ENCODE assay signal across 18 cellular contexts in the genomic region with DNA sequence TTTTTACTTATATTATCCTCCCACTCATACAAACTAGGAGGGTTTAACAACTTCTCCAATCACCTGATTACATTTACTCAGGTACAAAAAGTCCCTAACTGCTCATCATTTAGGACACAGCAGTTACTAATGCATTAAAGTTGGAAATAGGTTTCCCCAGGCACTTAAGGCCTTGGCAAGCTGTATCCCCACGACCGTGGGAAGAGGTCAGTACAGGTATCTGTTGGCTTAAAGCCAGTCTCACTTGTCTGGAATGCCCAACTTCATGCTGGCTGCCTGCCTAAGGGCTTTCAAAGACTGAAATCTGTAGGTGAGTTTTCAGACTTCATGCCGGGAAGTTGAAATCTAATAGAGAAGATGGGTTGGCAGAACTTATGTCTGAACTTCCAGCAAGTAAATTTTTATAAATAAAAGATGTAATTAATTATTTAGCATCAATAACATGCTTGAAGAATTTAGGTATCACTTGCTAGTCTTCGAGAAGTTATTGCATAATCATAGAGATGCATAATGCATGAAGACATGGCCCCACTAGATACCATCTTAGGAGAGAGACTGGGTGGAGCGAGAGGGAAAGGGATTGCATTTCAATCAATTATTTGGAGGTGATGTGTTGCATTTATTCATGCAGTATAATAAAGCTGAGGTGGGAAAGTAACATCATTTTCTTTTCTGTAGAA. TPM values are rescaled to one million over a fixed set of nuclear protein-coding genes. Genes with fewer than 3 reads are reported as not detected.
DNase-seq lines count a peak whose midpoint lies in the region; ATAC-seq and TF ChIP-seq lines count a peak whose summit lies in the region.
"Had no signal": no experiment of that assay in that cellular context is flagged by ENCODE, and none has a peak within 500 bp of the region (broad histone marks: within the 10 kb centered on the region; RNA-seq: fewer than 3 reads in every experiment).

No MANE protein-coding gene starts in this region.

- H3F3A ChIP-seq in PC-3 (ENCODE audit: low read length, unreplicated experiment) = no peaks in the 10 kb centered on the region

- intact Hi-C loops in PC-3 (cut with micrococcal nuclease) = no loop called here
- intact Hi-C loops in testis (cut with DNase I; ENCODE audit: low total_unique reads) = loop anchor here (10.0 kb wide), 1 partner anchor 280 kb away; no protein-coding TSS in a partner anchor

- no peaks in the 10 kb centered on the region for H4K20me1 ChIP-seq in PC-3 (ENCODE audit: low read length)

- no peak overlapping the region for H2AFZ ChIP-seq in PC-3 (ENCODE audit: low read length)

- POLR2A ChIA-PET in PC-3 (lab: Charles Lee; ENCODE audit: unreplicated experiment) = no interaction called here

- no peaks in the 10 kb centered on the region for H3K9me3 Mint-ChIP-seq in mesothelial cell of epicardium
- H3K9me3 Mint-ChIP-seq: activated T-helper 17 cell treated with anti-CD3 and anti-CD28 coated beads, Interleukin-2, amount 50 U/mL, for 72 hours had no signal

- no peaks in the 10 kb centered on the region for H3K9me3 ChIP-seq in PC-3 (ENCODE audit: low read length)
- H3K9me3 ChIP-seq in testis = no peaks in the 10 kb centered on the region
- H3K9me3 ChIP-seq: colonic mucosa had no signal

- H3K4me1 ChIP-seq in PC-3 (ENCODE audit: insufficient read depth, low read length) = no peaks in the 10 kb centered on the region
- peaks cover 8% of the 10 kb centered on the region for H3K4me1 ChIP-seq in testis
- H3K4me1 ChIP-seq: colonic mucosa had no signal

- no peak overlapping the region for H3K4me2 ChIP-seq in PC-3 (ENCODE audit: low read length)

- no peak for ATAC-seq in PC-3
- no peak for ATAC-seq in HG03097 (IDR thresholded peaks at IDR 0.05; ENCODE audit: low FRiP score, unreplicated experiment)
- ATAC-seq in stimulated activated naive CD8-positive, alpha-beta T cell treated with anti-CD3 and anti-CD28 coated beads, Interleukin-15, Interleukin-2, amounts not matched to agents 100 U/mL and 50 U/mL, for 24 hours = no peak
- ATAC-seq: activated CD8-positive, alpha-beta T cell treated with anti-CD3 and anti-CD28 coated beads, Interleukin-2, amount 10 ng/mL, durations not matched to agents 7 days and 5 days; activated T-helper 17 cell treated with anti-CD3 and anti-CD28 coated beads, Interleukin-2, amount 50 U/mL, for 72 hours had no signal

- H3K9ac ChIP-seq in PC-3 (ENCODE audit: low read length) = no peak overlapping the region

- H3K4me3 ChIP-seq in PC-3 (ENCODE audit: low read length) = no peak overlapping the region
- no peak overlapping the region for H3K4me3 ChIP-seq in epithelial cell of esophagus (ENCODE audit: low read length)
- no peak overlapping the region for H3K4me3 ChIP-seq in testis
- H3K4me3 ChIP-seq: colonic mucosa had no signal

- WGBS in testis, 2 donors = 67 to 81% methylated on average over 5 of the region's 5 CpGs

- no peak for TF ChIP-seq POLR2A in testis (IDR thresholded peaks at IDR 0.05)

- no peaks in the 10 kb centered on the region for H3K27me3 ChIP-seq in PC-3 (ENCODE audit: low read length)
- H3K27me3 ChIP-seq in testis = no peaks in the 10 kb centered on the region
- H3K27me3 ChIP-seq: colonic mucosa had no signal

- peak; percentile 33 for DNase-seq in ELR (ENCODE audit: low read depth)
- peak; percentile 2 for DNase-seq in PC-3
- peak; percentile 99 for DNase-seq in epithelial cell of esophagus (ENCODE audit: low read depth)
- DNase-seq in mesothelial cell of epicardium (ENCODE audit: low spot score in 2 of 2, unreplicated experiment in 2 of 2) = no peak
- no peak for DNase-seq in NCI-H774 (lab: John Stamatoyannopoulos, UW)
- no peak for DNase-seq in stimulated activated naive CD8-positive, alpha-beta T cell treated with anti-CD3 and anti-CD28 coated beads, Interleukin-15, Interleukin-2, amounts not matched to agents 100 U/mL and 50 U/mL, for 24 hours
- no peak for DNase-seq in testis
- DNase-seq: activated CD8-positive, alpha-beta T cell treated with anti-CD3 and anti-CD28 coated beads, Interleukin-2, amount 10 ng/mL, durations not matched to agents 7 days and 5 days; colonic mucosa; erythroblast; glutamatergic neuron; HCEC 1CT; KG1; NCI-H1436; NCI-H446 treated with DMSO at 0.1 percent for 48 hours; stimulated activated naive CD4-positive, alpha-beta T cell had no signal

- H3K79me2 ChIP-seq in PC-3 (ENCODE audit: low read length) = no peaks in the 10 kb centered on the region

- H3K36me3 ChIP-seq in PC-3 (ENCODE audit: low read depth, low read length) (no peaks in the 10 kb centered on the region), testis (ENCODE audit: low read depth, missing control alignments) (no peaks in the 10 kb centered on the region)
- H3K36me3 ChIP-seq: colonic mucosa had no signal

- no peak overlapping the region for H3K27ac ChIP-seq in PC-3 (ENCODE audit: low read length)
- H3K27ac ChIP-seq in testis = no peak overlapping the region
- H3K27ac ChIP-seq: colonic mucosa had no signal

- no peaks in the 10 kb centered on the region for H3K36me3 Mint-ChIP-seq in mesothelial cell of epicardium

- peaks cover under 1% of the 10 kb centered on the region for H3K27me3 Mint-ChIP-seq in mesothelial cell of epicardium (ENCODE audit: low read depth)

- no peak for TF ChIP-seq CTCF in PC-3 (conservative IDR thresholded peaks at IDR 0.05; ENCODE audit: low read depth, low read length)
- no peak for TF ChIP-seq CTCF in epithelial cell of esophagus (IDR thresholded peaks at IDR 0.05; ENCODE audit: insufficient read depth, low read depth, low read length, missing control alignments)
- no peak for TF ChIP-seq CTCF in mesothelial cell of epicardium (IDR thresholded peaks at IDR 0.05; ENCODE audit: unreplicated experiment)
- TF ChIP-seq CTCF in testis (IDR thresholded peaks at IDR 0.05) = no peak

- CTCF ChIA-PET in PC-3 (lab: Charles Lee) = no interaction called here

- H3K4me1 Mint-ChIP-seq in mesothelial cell of epicardium = peaks cover 51% of the 10 kb centered on the region
- H3K4me1 Mint-ChIP-seq: activated T-helper 17 cell treated with anti-CD3 and anti-CD28 coated beads, Interleukin-2, amount 50 U/mL, for 72 hours had no signal

- H3K9me2 ChIP-seq in PC-3 (replicated peaks; ENCODE audit: low read length) = no peaks in the 10 kb centered on the region

- H3K27ac Mint-ChIP-seq in mesothelial cell of epicardium = peak overlapping the region; percentile 97
- H3K27ac Mint-ChIP-seq: activated CD8-positive, alpha-beta T cell treated with anti-CD3 and anti-CD28 coated beads, Interleukin-2, amount 10 ng/mL, durations not matched to agents 7 days and 5 days; activated T-helper 17 cell treated with anti-CD3 and anti-CD28 coated beads, Interleukin-2, amount 50 U/mL, for 72 hours had no signal

- H3K4me3 Mint-ChIP-seq in mesothelial cell of epicardium = no peak overlapping the region
- H3K4me3 Mint-ChIP-seq: activated CD8-positive, alpha-beta T cell treated with anti-CD3 and anti-CD28 coated beads, Interleukin-2, amount 10 ng/mL, durations not matched to agents 7 days and 5 days; activated T-helper 17 cell treated with anti-CD3 and anti-CD28 coated beads, Interleukin-2, amount 50 U/mL, for 72 hours had no signal

- no TSS peak for BruUV-seq in PC-3 (replicated peaks; lab: Mats Ljungman, UMichigan)

RNA-seq across cellular contexts. Expression of a gene that starts 54.2 kb away (rescaled TPM):
- total RNA-seq in PC-3 (2014; rRNA removed) (3.4 and 3.8 TPM in 2 replicates), mesothelial cell of epicardium (25.7 to 27.2 TPM (median 26.1 TPM) in 3 replicates), testis (100 to 1,000 TPM; 149 to 161 TPM)
- 76.4 TPM for polyA plus RNA-seq in testis (ENCODE audit: insufficient read depth, low read depth, low replicate concordance)

Comparison
In these comparisons a context has a peak if more than half of its experiments do, and no peak if none do; other contexts are left out.
1. DNase-seq: peak in ELR (single experiment), PC-3 (single experiment) and epithelial cell of esophagus (single experiment); none in mesothelial cell of epicardium (0 of 2), NCI-H774 (single experiment), stimulated activated naive CD8-positive, alpha-beta T cell treated with anti-CD3 and anti-CD28 coated beads, Interleukin-15, Interleukin-2, amounts not matched to agents 100 U/mL and 50 U/mL, for 24 hours (single experiment) and testis (single experiment).